ENCODE assay signal across 8 cellular contexts in the genomic region with DNA sequence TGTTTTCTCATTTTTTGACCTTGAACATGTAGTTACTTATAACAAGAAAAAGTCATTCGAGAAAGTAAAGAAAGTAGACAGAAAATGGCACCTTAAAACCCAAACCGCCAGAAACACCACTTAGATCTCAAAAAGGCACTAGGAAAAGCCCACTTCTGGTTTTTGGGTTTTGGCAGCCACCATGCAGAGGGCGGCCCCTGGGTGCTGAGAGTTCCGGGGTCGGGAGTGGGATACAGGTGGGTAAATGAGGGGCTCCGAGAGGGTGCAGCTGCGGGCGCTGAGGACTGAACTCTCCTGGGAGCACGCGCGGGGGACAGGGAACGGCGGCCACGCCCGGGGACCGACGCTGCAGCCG. TPM values are rescaled to one million over a fixed set of nuclear protein-coding genes. Genes with fewer than 3 reads are reported as not detected.
A peak's percentile ranks its signal among the peaks of the same experiment; 100 is the strongest.
DNase-seq lines count a peak whose midpoint lies in the region; ATAC-seq, FAIRE-seq and TF ChIP-seq lines count a peak whose summit lies in the region.

No MANE protein-coding gene starts in this region.

- no peaks in the 10 kb centered on the region for H3K79me2 ChIP-seq in GM12878 (ENCODE audit: control insufficient read depth, insufficient read depth, low read length)
- no peaks in the 10 kb centered on the region for H3K79me2 ChIP-seq in mesendoderm (ENCODE audit: control insufficient read depth, insufficient read depth, low read length)

- no peak overlapping the region for H4K5ac ChIP-seq in mesendoderm (ENCODE audit: low read length)

- DNase-seq in stimulated activated naive CD8-positive, alpha-beta T cell treated with anti-CD3 and anti-CD28 coated beads, Interleukin-15, Interleukin-2, amounts not matched to agents 100 U/mL and 50 U/mL, for 24 hours = no peak
- DNase-seq in GM12878 (ENCODE audit: low read depth, low spot score) (no peak), mesendoderm (no peak), foreskin keratinocyte (no peak), EL (no peak), medulla oblongata (ENCODE audit: extremely low spot score) (no peak)

- BruUV-seq in GM12878 (replicated peaks; lab: Mats Ljungman, UMichigan) = no TSS peak

- no peak overlapping the region for H2BK15ac ChIP-seq in mesendoderm (replicated peaks; ENCODE audit: low read depth)

- TF ChIP-seq EP300 in GM12878 (IDR thresholded peaks at IDR 0.05; ENCODE audit: borderline replicate concordance in 1 of 2, control insufficient read depth in 1 of 2, low read depth in 2 of 2, low read length in 2 of 2) = no peak

- H2BK5ac ChIP-seq in mesendoderm (ENCODE audit: low read length) = no peak overlapping the region

- peak overlapping the region; percentile 85 for H3K4me3 Mint-ChIP-seq in stimulated activated naive CD8-positive, alpha-beta T cell treated with anti-CD3 and anti-CD28 coated beads, Interleukin-15, Interleukin-2, amounts not matched to agents 100 ng/mL and 50 ng/mL, for 24 hours

- ATAC-seq in stimulated activated naive CD8-positive, alpha-beta T cell treated with anti-CD3 and anti-CD28 coated beads, Interleukin-15, Interleukin-2, amounts not matched to agents 100 U/mL and 50 U/mL, for 24 hours = no peak
- ATAC-seq in GM12878 (no peak), foreskin keratinocyte (no peak), GM19035 (IDR thresholded peaks at IDR 0.05; ENCODE audit: unreplicated experiment) (no peak)

- H2AFZ ChIP-seq in GM12878 (ENCODE audit: control insufficient read depth, low read depth, low read length) = peak overlapping the region; percentile 86

- H3K9me3 ChIP-seq in GM12878 (replicated peaks; ENCODE audit: control insufficient read depth, insufficient read depth, low read length) = peaks cover 4% of the 10 kb centered on the region; the same call in 1 of the 3 replicates

- H3K36me3 ChIP-seq in GM12878 (ENCODE audit: control insufficient read depth in 2 of 2, insufficient read depth in 2 of 2, low read length in 1 of 2) (no peaks in the 10 kb centered on the region), mesendoderm (ENCODE audit: control insufficient read depth, insufficient read depth, low read length) (no peaks in the 10 kb centered on the region)

- H3K9me3 Mint-ChIP-seq in stimulated activated naive CD8-positive, alpha-beta T cell treated with anti-CD3 and anti-CD28 coated beads, Interleukin-15, Interleukin-2, amounts not matched to agents 100 ng/mL and 50 ng/mL, for 24 hours = peaks cover 10% of the 10 kb centered on the region

- CTCF ChIA-PET in GM12878 (lab: Yijun Ruan, JAX) = interaction anchor here (0.7 to 1.6 kb wide), 3 partner anchors 54 to 553 kb away, joined by 3 read pairs; no protein-coding TSS in a partner anchor

- no peak for TF ChIP-seq POLR2A in GM12878 (IDR thresholded peaks at IDR 0.05; ENCODE audit: low read depth, low read length)

- peak overlapping the region; percentile 19; the same call in 1 of the 2 replicates for H3K9ac ChIP-seq in GM12878 (ENCODE audit: control insufficient read depth, insufficient read depth, low read length)
- peak overlapping the region; percentile 77 for H3K9ac ChIP-seq in mesendoderm (ENCODE audit: low read length)

- no peak for TF ChIP-seq CTCF in GM12878 (IDR thresholded peaks at IDR 0.05 in 2 of 3, conservative IDR thresholded peaks at IDR 0.05 in 1 of 3; ENCODE audit: control insufficient read depth in 2 of 3, extremely low read depth in 1 of 3, insufficient read depth in 1 of 3, low read depth in 3 of 3, low read length in 3 of 3)
- no peak for TF ChIP-seq CTCF in foreskin keratinocyte (conservative IDR thresholded peaks at IDR 0.05)

- H4K8ac ChIP-seq in mesendoderm (ENCODE audit: low read depth, low read length) = no peak overlapping the region

- H3K56ac ChIP-seq in mesendoderm (ENCODE audit: low read length) = peak overlapping the region; percentile 84

- no peak overlapping the region for H3K27ac ChIP-seq in GM12878 (ENCODE audit: control insufficient read depth, insufficient read depth)
- H3K27ac ChIP-seq in mesendoderm (ENCODE audit: low read depth, low read length) = no peak overlapping the region
- H3K27ac ChIP-seq in foreskin keratinocyte = no peak overlapping the region

- H3K18ac ChIP-seq in mesendoderm (ENCODE audit: low read length) = no peak overlapping the region

- H4K20me1 ChIP-seq in GM12878 (ENCODE audit: control insufficient read depth, insufficient read depth) = no peaks in the 10 kb centered on the region

- H3K36me3 Mint-ChIP-seq in stimulated activated naive CD8-positive, alpha-beta T cell treated with anti-CD3 and anti-CD28 coated beads, Interleukin-15, Interleukin-2, amounts not matched to agents 100 ng/mL and 50 ng/mL, for 24 hours (ENCODE audit: low read depth) = no peaks in the 10 kb centered on the region

- TF ChIP-seq RAD21 in GM12878 (IDR thresholded peaks at IDR 0.05; ENCODE audit: insufficient read depth, low read depth, low read length) = no peak

- 0% methylated on average over 18 of the region's 18 CpGs for WGBS in GM12878 (ENCODE audit: insufficient coverage, insufficient replicate concordance, low lambda C conversion rate, missing lambda C conversion rate)
- no CpG with 5 or more reads among the region's 18 CpGs for WGBS in mesendoderm (ENCODE audit: extremely low coverage, insufficient coverage, low lambda C conversion rate)

- no peak for FAIRE-seq in GM12878 (lab: Jason Lieb, UNC)

- H2BK120ac ChIP-seq in mesendoderm (ENCODE audit: low read depth, low read length) = no peak overlapping the region

- SMC1A ChIA-PET in GM12878 (lab: Charles Lee; ENCODE audit: uncharacterized antibody, unreplicated experiment) = interaction anchor here (1.0 to 1.4 kb wide), 3 partner anchors 128 to 240 kb away, joined by 3 to 4 read pairs (median 3); no protein-coding TSS in a partner anchor

- no peak overlapping the region for H3K4ac ChIP-seq in mesendoderm (ENCODE audit: low read depth, low read length)

- H3K4me3 ChIP-seq in GM12878 (peak overlapping the region; percentile 79), mesendoderm (ENCODE audit: low read length) (peak overlapping the region; percentile 22)

- peak overlapping the region; percentile 53 for H3K4me2 ChIP-seq in GM12878 (ENCODE audit: control insufficient read depth, insufficient read depth)
- peak overlapping the region; percentile 79 for H3K4me2 ChIP-seq in mesendoderm (ENCODE audit: low read length)

- H3K23ac ChIP-seq in mesendoderm (ENCODE audit: low read length) = no peak overlapping the region

- RAD21 ChIA-PET in GM12878 (lab: Charles Lee; ENCODE audit: unreplicated experiment) = interaction anchor here (0.7 kb wide), 1 partner anchor 600 kb away, joined by 3 read pairs; no protein-coding TSS in a partner anchor

- H3K27me3 ChIP-seq in GM12878 (replicated peaks in 1 of 2; ENCODE audit: control insufficient read depth in 2 of 2, insufficient read depth in 2 of 2, low read length in 1 of 2) (no peaks in the 10 kb centered on the region; a peak in 1 of 4 replicates), mesendoderm (ENCODE audit: insufficient read depth, low read length, poor library complexity) (no peaks in the 10 kb centered on the region), foreskin keratinocyte (no peaks in the 10 kb centered on the region)

- H3K79me1 ChIP-seq in mesendoderm (ENCODE audit: low read length) = no peaks in the 10 kb centered on the region

- peaks cover 11% of the 10 kb centered on the region for H3K4me1 Mint-ChIP-seq in stimulated activated naive CD8-positive, alpha-beta T cell treated with anti-CD3 and anti-CD28 coated beads, Interleukin-15, Interleukin-2, amounts not matched to agents 100 ng/mL and 50 ng/mL, for 24 hours (ENCODE audit: low read depth)

- intact Hi-C loops in GM12878 (cut with micrococcal nuclease; ENCODE audit: unreplicated experiment) = loop anchor here (1.0 to 10.0 kb wide), 3 partner anchors 71 to 709 kb away; no protein-coding TSS in a partner anchor

- in situ Hi-C loops in GM12878 (cut with MboI) = no loop called here

- H2AK5ac ChIP-seq in mesendoderm (ENCODE audit: low read length) = no peak overlapping the region

- H3K27me3 Mint-ChIP-seq in stimulated activated naive CD8-positive, alpha-beta T cell treated with anti-CD3 and anti-CD28 coated beads, Interleukin-15, Interleukin-2, amounts not matched to agents 100 ng/mL and 50 ng/mL, for 24 hours = peaks cover 4% of the 10 kb centered on the region

- H3K4me1 ChIP-seq in GM12878 (ENCODE audit: control insufficient read depth, insufficient read depth, low read length) (no peaks in the 10 kb centered on the region), mesendoderm (ENCODE audit: control insufficient read depth, low read depth, low read length) (no peaks in the 10 kb centered on the region), foreskin keratinocyte (peaks cover 4% of the 10 kb centered on the region)

- POLR2A ChIA-PET in GM12878 (lab: Charles Lee) = no interaction called here

- peak overlapping the region; percentile 83 for H3K27ac Mint-ChIP-seq in stimulated activated naive CD8-positive, alpha-beta T cell treated with anti-CD3 and anti-CD28 coated beads, Interleukin-15, Interleukin-2, amounts not matched to agents 100 ng/mL and 50 ng/mL, for 24 hours

TF ChIP-seq in GM12878, 131 proteins besides CTCF, POLR2A, EP300 and RAD21:
- TF ChIP-seq KLF5 (IDR thresholded peaks at IDR 0.05; ENCODE audit: partially characterized antibody) (no peak), SPI1 (IDR thresholded peaks at IDR 0.05; ENCODE audit: borderline replicate concordance, insufficient read depth, low read depth, low read length) (peak; percentile 40; the same call in 1 of the 2 replicates), MEF2B (IDR thresholded peaks at IDR 0.05; ENCODE audit: partially characterized antibody, poor library complexity, severe bottlenecking) (peak; percentile 44)

RNA-seq across cellular contexts. Expression of a gene that starts 49.2 kb away (rescaled TPM):
- total RNA-seq in GM12878 (2013; cell fraction: nucleolus; rRNA removed) = 25.2 and 32.0 TPM in 2 replicates
- total RNA-seq in GM12878 (2014; rRNA removed) (3.2 and 3.6 TPM in 2 replicates), GM12878 (2014; rRNA removed; fragmentation: Illumina TruSeq; extraction: Trizol) (2.8 and 3.7 TPM in 2 replicates), GM12878 (2021) (4.4 and 4.8 TPM in 2 replicates), foreskin keratinocyte (9.0 and 9.6 TPM in 2 replicates)
- polyA plus RNA-seq in GM12878 (2011; ENCODE audit: low read depth) = 2.6 TPM
- polyA plus RNA-seq in GM12878 (2011; rRNA removed) (9.8 and 11.6 TPM in 2 replicates), GM12878 (2014; fragmentation: Illumina TruSeq; extraction: Trizol) (2.4 and 3.4 TPM in 2 replicates), GM12878 (2014; fragmentation: Nextera tagmentation; extraction: Ambion mirVana) (1 to 10 TPM; 6.1 to 6.2 TPM), GM12878 (2014; rRNA removed) (4.0 and 4.9 TPM in 2 replicates), GM12878 (2016; fragmentation: Nextera tagmentation; extraction: Ambion mirVana) (1 to 10 TPM; 6.2 to 7.7 TPM), foreskin keratinocyte (10.7 and 11.4 TPM in 2 replicates)
- polyA plus RNA-seq in GM12878 (2011; cell fraction: cytosol; rRNA removed) = 4.4 and 5.1 TPM in 2 replicates
- 6.8 and 6.9 TPM in 2 replicates for polyA plus RNA-seq in GM12878 (2011; cell fraction: nucleus; rRNA removed)
- 2.7 and 3.3 TPM in 2 replicates for polyA plus RNA-seq in GM12878 (2012)
- polyA minus RNA-seq in GM12878 (2011; rRNA and poly(A)+ RNA removed) = 3.1 and 3.7 TPM in 2 replicates
- polyA minus RNA-seq in GM12878 (2011; cell fraction: cytosol; rRNA and poly(A)+ RNA removed) = 0.62 and 1.6 TPM in 2 replicates
- 5.4 and 9.2 TPM in 2 replicates for polyA minus RNA-seq in GM12878 (2011; cell fraction: nucleus; rRNA and poly(A)+ RNA removed)
- 4.4 TPM for polyA plus RNA-seq in mesendoderm (2013, experiment 1 of 2)
- 4.6 TPM for polyA plus RNA-seq in mesendoderm (2013, experiment 2 of 2)
